Comparison of ENCODE assay signal across 19 cellular contexts in the genomic region with DNA sequence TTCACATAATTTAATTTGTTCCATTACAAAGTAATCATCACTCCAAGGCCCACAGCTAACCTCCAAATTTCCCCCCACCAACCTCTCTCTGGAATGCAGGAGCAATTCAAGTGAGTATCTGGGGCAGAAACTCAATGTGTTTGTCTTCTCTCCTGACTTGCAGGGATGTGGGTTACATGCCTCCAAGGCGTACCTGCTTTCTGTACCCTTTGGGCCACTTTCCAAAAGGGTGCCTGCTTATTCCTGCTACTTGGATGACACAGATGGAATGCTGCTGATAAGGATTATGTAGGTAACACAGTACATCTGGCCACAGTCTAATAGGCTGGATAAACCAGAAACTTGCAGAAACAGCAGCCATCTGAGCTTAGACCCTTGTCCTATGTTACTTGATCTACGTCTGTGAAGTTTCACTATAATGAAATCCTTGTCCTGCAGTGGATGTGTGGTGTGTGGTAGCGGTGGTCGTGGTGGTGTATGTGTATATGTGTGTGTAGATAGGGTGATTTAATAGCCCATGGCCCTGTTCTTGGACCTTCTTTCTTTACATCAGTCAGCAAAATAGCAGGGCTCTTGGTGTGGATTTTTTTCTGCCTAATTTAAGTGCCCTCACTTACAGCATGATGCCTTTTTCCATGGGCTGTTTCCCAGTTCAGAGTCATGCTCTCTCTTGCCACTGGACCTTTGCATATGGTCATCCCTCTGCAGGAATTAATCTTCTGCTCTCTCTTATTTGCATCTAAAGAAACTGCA.
"Had no signal": no experiment of that assay in that cellular context is flagged by ENCODE, and none has a peak within 500 bp of the region (broad histone marks: within the 10 kb centered on the region; RNA-seq: fewer than 3 reads in every experiment).

No MANE protein-coding gene starts in this region.

- H3K4me3 ChIP-seq: adrenal gland, cardiac muscle cell, gastrocnemius medialis, heart right ventricle, lower lobe of right lung, ovary, sigmoid colon, stomach, testis had no signal

- H3K4me1 ChIP-seq: adrenal gland, heart right ventricle, lower lobe of right lung, sigmoid colon, stomach, testis had no signal

- H3K27me3 ChIP-seq: adrenal gland, cardiac muscle cell, gastrocnemius medialis, heart right ventricle, ovary, sigmoid colon, stomach, testis had no signal

- H3K4me3 Mint-ChIP-seq: activated CD4-positive, alpha-beta memory T cell treated with anti-CD3 and anti-CD28 coated beads, Interleukin-2, amount 10 ng/mL, durations not matched to agents 7 days and 5 days; activated CD4-positive, alpha-beta T cell treated with anti-CD3 and anti-CD28 coated beads for 36 hours; activated naive CD4-positive, alpha-beta T cell treated with anti-CD3 and anti-CD28 coated beads, Interleukin-2, amount 50 U/mL, for 24 hours; activated T-cell treated with anti-CD3 and anti-CD28 coated beads, Interleukin-2, amount 50 U/mL, for 4 hours; endodermal cell had no signal

- H3K27ac ChIP-seq: adrenal gland, cardiac muscle cell, gastrocnemius medialis, heart right ventricle, lower lobe of right lung, ovary, sigmoid colon, stomach, testis, VCaP had no signal

- H3K9me3 Mint-ChIP-seq: activated CD4-positive, alpha-beta memory T cell treated with anti-CD3 and anti-CD28 coated beads, Interleukin-2, amount 10 ng/mL, durations not matched to agents 7 days and 5 days; activated naive CD4-positive, alpha-beta T cell treated with anti-CD3 and anti-CD28 coated beads, Interleukin-2, amount 50 U/mL, for 24 hours; activated T-cell treated with anti-CD3 and anti-CD28 coated beads, Interleukin-2, amount 50 U/mL, for 4 hours; endodermal cell had no signal

- H3K36me3 ChIP-seq: adrenal gland, cardiac muscle cell, gastrocnemius medialis, heart right ventricle, lower lobe of right lung, ovary, sigmoid colon, stomach had no signal

- H3K4me1 Mint-ChIP-seq: activated CD4-positive, alpha-beta memory T cell treated with anti-CD3 and anti-CD28 coated beads, Interleukin-2, amount 10 ng/mL, durations not matched to agents 7 days and 5 days; activated CD4-positive, alpha-beta T cell treated with anti-CD3 and anti-CD28 coated beads for 36 hours; activated naive CD4-positive, alpha-beta T cell treated with anti-CD3 and anti-CD28 coated beads, Interleukin-2, amount 50 U/mL, for 24 hours had no signal

- ATAC-seq: activated CD4-positive, alpha-beta T cell treated with anti-CD3 and anti-CD28 coated beads for 36 hours; activated T-cell treated with anti-CD3 and anti-CD28 coated beads, Interleukin-2, amount 50 U/mL, for 4 hours; gastrocnemius medialis; heart right ventricle; left cardiac atrium; lower lobe of right lung had no signal

- DNase-seq: activated CD4-positive, alpha-beta memory T cell treated with anti-CD3 and anti-CD28 coated beads, Interleukin-2, amount 10 ng/mL, durations not matched to agents 7 days and 5 days; activated CD4-positive, alpha-beta T cell treated with anti-CD3 and anti-CD28 coated beads for 36 hours; activated effector memory CD4-positive, alpha-beta T cell treated with Interleukin-2 at 50 U/mL for 16 hours; activated T-cell treated with anti-CD3 and anti-CD28 coated beads, Interleukin-2, amount 50 U/mL, for 4 hours; adrenal gland; endodermal cell; gastrocnemius medialis; heart right ventricle; left cardiac atrium; lower lobe of right lung; midbrain; ovary; sigmoid colon; stimulated activated CD4-positive, alpha-beta T cell treated with anti-CD3 and anti-CD28 coated beads, Interleukin-1b, Interleukin-23, amount 100 ng/mL, for 48 hours; stomach; testis had no signal

- H3K36me3 Mint-ChIP-seq: activated naive CD4-positive, alpha-beta T cell treated with anti-CD3 and anti-CD28 coated beads, Interleukin-2, amount 50 U/mL, for 24 hours had no signal

- H3K27me3 Mint-ChIP-seq: activated CD4-positive, alpha-beta memory T cell treated with anti-CD3 and anti-CD28 coated beads, Interleukin-2, amount 10 ng/mL, durations not matched to agents 7 days and 5 days had no signal

- H3K9me3 ChIP-seq: adrenal gland, gastrocnemius medialis, heart right ventricle, lower lobe of right lung, ovary, sigmoid colon, stomach, testis had no signal

- H3K27ac Mint-ChIP-seq: activated CD4-positive, alpha-beta memory T cell treated with anti-CD3 and anti-CD28 coated beads, Interleukin-2, amount 10 ng/mL, durations not matched to agents 7 days and 5 days; activated CD4-positive, alpha-beta T cell treated with anti-CD3 and anti-CD28 coated beads for 36 hours; activated naive CD4-positive, alpha-beta T cell treated with anti-CD3 and anti-CD28 coated beads, Interleukin-2, amount 50 U/mL, for 24 hours; endodermal cell had no signal
